Comparison of ENCODE assay signal across 1 cellular context in genomic region chr12:6964605-6965025, GRCh38.
A peak's percentile ranks its signal among the peaks of the same experiment; 100 is the strongest.
TF ChIP-seq lines count a peak whose summit lies in the region.

No MANE protein-coding gene starts in this region.

TF ChIP-seq in H1, 55 proteins besides CTCF, POLR2A, EP300 and RAD21:
- TF ChIP-seq TAF7 (optimal IDR thresholded peaks at IDR 0.05; ENCODE audit: borderline replicate concordance, low read depth, low read length), result peak; percentile 33
- TF ChIP-seq GTF2F1 (IDR thresholded peaks at IDR 0.05; ENCODE audit: borderline replicate concordance, low read depth, low read length), result no peak
- no peak for TF ChIP-seq BRCA1 (IDR thresholded peaks at IDR 0.05; ENCODE audit: low read depth, low read length)
- 0 out of 2 replicates have a peak, but pooled peaks have one; percentile 16 for TF ChIP-seq EGR1 (IDR thresholded peaks at IDR 0.05; ENCODE audit: borderline replicate concordance, low read depth, low read length)
- TF ChIP-seq KDM5A (IDR thresholded peaks at IDR 0.05; ENCODE audit: low read length), result no peak
- no peak for TF ChIP-seq ATF3 (IDR thresholded peaks at IDR 0.05; ENCODE audit: insufficient read depth, low read depth, low read length)
- TF ChIP-seq RBBP5 (IDR thresholded peaks at IDR 0.05; ENCODE audit: borderline replicate concordance, low read depth, low read length), result no peak
